Comparison of ENCODE assay signal across 19 cellular contexts in genomic region chr19:16976471-16976870, GRCh38. TPM values are rescaled to one million over a fixed set of nuclear protein-coding genes. Genes with fewer than 3 reads are reported as not detected.
"Had no signal": no experiment of that assay in that cellular context is flagged by ENCODE, and none has a peak within 500 bp of the region (broad histone marks: within the 10 kb centered on the region; RNA-seq: fewer than 3 reads in every experiment).

No MANE protein-coding gene starts in this region.

- DNase-seq: activated B cell treated with CpG ODN at 0.5 μM for 24 hours; activated CD4-positive, alpha-beta T cell treated with anti-CD3 and anti-CD28 coated beads for 48 hours; activated CD4-positive, alpha-beta T cell treated with anti-CD3 and anti-CD28 coated beads, Interleukin-2, amount 50 U/mL, for 1 hour; activated CD4-positive, alpha-beta T cell treated with anti-CD3 and anti-CD28 coated beads, Interleukin-2, amount 50 U/mL, for 48 hours; activated CD8-positive, alpha-beta memory T cell treated with anti-CD3 and anti-CD28 coated beads for 24 hours; activated CD8-positive, alpha-beta T cell treated with anti-CD3 and anti-CD28 coated beads for 36 hours; activated effector memory CD4-positive, alpha-beta T cell treated with Interleukin-2 at 50 U/mL for 16 hours; activated gamma-delta T cell treated with Interleukin-2 at 50 U/mL for 16 hours; activated naive CD4-positive, alpha-beta T cell treated with anti-CD3 and anti-CD28 coated beads, Interleukin-2, amount 50 U/mL, for 16 hours; activated naive CD4-positive, alpha-beta T cell treated with Interleukin-2 at 50 U/mL for 16 hours; activated T-cell treated with anti-CD3 and anti-CD28 coated beads, Interleukin-2, amount 50 U/mL, for 4 hours; amniotic stem cell; anterior cingulate cortex; brain microvascular endothelial cell; effector memory CD4-positive, alpha-beta T cell; endodermal cell; foreskin fibroblast; T1000; WERI-Rb-1 had no signal

RNA-seq across cellular contexts. Expression of gene CPAMD8, which starts 50.1 kb away (rescaled TPM):
- total RNA-seq: activated CD8-positive, alpha-beta T cell treated with anti-CD3 and anti-CD28 coated beads for 36 hours had no signal
